ENCODE assay signal across 15 cellular contexts in the genomic region with DNA sequence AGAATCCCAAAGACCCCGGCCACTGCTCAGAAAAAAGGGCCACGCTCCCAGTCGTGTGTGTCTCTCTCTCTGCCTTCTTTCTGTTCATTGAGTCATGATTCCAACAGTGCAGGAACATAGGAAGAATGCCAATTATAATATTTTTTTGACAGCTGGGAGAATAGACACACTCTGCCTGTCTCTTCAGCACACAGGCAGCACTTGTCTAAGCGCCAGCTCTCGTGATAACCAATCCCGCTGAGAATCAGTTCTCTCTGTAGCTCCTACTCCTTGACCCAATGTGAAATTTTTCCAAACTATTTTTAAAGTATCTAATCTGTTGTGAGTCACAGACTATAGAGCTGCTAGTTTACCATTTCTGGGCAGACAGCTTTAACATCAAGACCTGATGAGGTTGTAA.
DNase-seq lines count a peak whose midpoint lies in the region; ATAC-seq and TF ChIP-seq lines count a peak whose summit lies in the region.
"Had no signal": no experiment of that assay in that cellular context is flagged by ENCODE, and none has a peak within 500 bp of the region (broad histone marks: within the 10 kb centered on the region; RNA-seq: fewer than 3 reads in every experiment).

No MANE protein-coding gene starts in this region.

- no peaks in the 10 kb centered on the region for H3K36me3 ChIP-seq in ovary
- H3K36me3 ChIP-seq in Karpas-422 (ENCODE audit: insufficient read depth, low read length): no peaks in the 10 kb centered on the region
- H3K36me3 ChIP-seq: breast epithelium had no signal

- WGBS in ovary, 3 donors: 3 to 10% (median 5%) methylated on average over 6 of the region's 6 CpGs

- H3K9me3 ChIP-seq in ovary (no peaks in the 10 kb centered on the region), Karpas-422 (ENCODE audit: low read length) (no peaks in the 10 kb centered on the region)
- H3K9me3 ChIP-seq: breast epithelium had no signal

- H2AFZ ChIP-seq in Karpas-422 (ENCODE audit: low read length): no peak overlapping the region

- no peaks in the 10 kb centered on the region for H4K20me1 ChIP-seq in Karpas-422 (ENCODE audit: insufficient read depth, low read depth, low read length)
- H4K20me1 ChIP-seq: BLaER1 had no signal

- no peak overlapping the region for H3K4me3 ChIP-seq in ovary
- H3K4me3 ChIP-seq in Karpas-422 (ENCODE audit: low read length): no peak overlapping the region
- H3K4me3 ChIP-seq: BLaER1, breast epithelium, tibial nerve had no signal

- H3K4me1 ChIP-seq in ovary (ENCODE audit: insufficient read depth): peaks cover 4% of the 10 kb centered on the region
- H3K4me1 ChIP-seq in Karpas-422 (ENCODE audit: low read length): no peaks in the 10 kb centered on the region; the same call in 1 of the 2 replicates
- H3K4me1 ChIP-seq: breast epithelium had no signal

- no peak overlapping the region for H3K4me2 ChIP-seq in Karpas-422 (ENCODE audit: low read depth, low read length, poor library complexity, severe bottlenecking)
- H3K4me2 ChIP-seq: BLaER1 had no signal

- intact Hi-C loops in Right ventricle myocardium superior (cut with DNase I): no loop called here
- intact Hi-C loops in ovary (cut with DNase I): no loop called here

- no peaks in the 10 kb centered on the region for H3K27me3 ChIP-seq in ovary
- no peaks in the 10 kb centered on the region for H3K27me3 ChIP-seq in Karpas-422 (ENCODE audit: low read length)
- H3K27me3 ChIP-seq: BLaER1, breast epithelium, tibial nerve had no signal

- ATAC-seq in Right ventricle myocardium superior (ENCODE audit: poor library complexity): peak; percentile 75
- no peak for ATAC-seq in GM19351 (IDR thresholded peaks at IDR 0.05; ENCODE audit: unreplicated experiment)
- ATAC-seq in GM21619 (IDR thresholded peaks at IDR 0.05; ENCODE audit: unreplicated experiment): no peak
- ATAC-seq: naive thymus-derived CD4-positive, alpha-beta T cell; T-helper 17 cell had no signal

- peak; percentile 67 for DNase-seq in AG08395 (ENCODE audit: low spot score)
- DNase-seq in amniotic epithelial cell (ENCODE audit: low read depth): peak; percentile 93
- DNase-seq in Right ventricle myocardium superior: peak; percentile 87
- peak; percentile 66 to 84 (median 82) for DNase-seq in ovary
- no peak for DNase-seq in Karpas-422
- DNase-seq in effector CD4-positive, alpha-beta T cell: no peak
- DNase-seq: hippocampal formation; naive thymus-derived CD4-positive, alpha-beta T cell; NK-92 treated with Interleukin-12 subunit alpha and Interleukin-12 subunit beta, amount 100 ng/mL, for 24 hours; T-helper 17 cell had no signal

- H3K27ac ChIP-seq in ovary (peak overlapping the region in 1 of 2 donors; percentile 36), Karpas-422 (ENCODE audit: low read length) (no peak overlapping the region)
- H3K27ac ChIP-seq: BLaER1 had no signal

- no peak for TF ChIP-seq POLR2A in ovary (IDR thresholded peaks at IDR 0.05)

- no peak overlapping the region for H3K9ac ChIP-seq in Karpas-422 (ENCODE audit: low read length)
- H3K9ac ChIP-seq: BLaER1 had no signal

- H3K79me2 ChIP-seq in Karpas-422 (ENCODE audit: low read length): no peaks in the 10 kb centered on the region

- TF ChIP-seq CTCF in ovary (IDR thresholded peaks at IDR 0.05): no peak

- TF ChIP-seq EP300 in ovary (IDR thresholded peaks at IDR 0.05): no peak

- no peaks in the 10 kb centered on the region for H3K9me2 ChIP-seq in Karpas-422 (replicated peaks; ENCODE audit: insufficient read depth, low read length)

Comparison
In these comparisons a context has a peak if more than half of its experiments do, and no peak if none do; other contexts are left out.
1. DNase-seq: peak in AG08395 (single experiment), amniotic epithelial cell (single experiment), Right ventricle myocardium superior (single experiment) and ovary (5 of 5); none in Karpas-422 (single experiment) and effector CD4-positive, alpha-beta T cell (single experiment).